24 cellular contexts compared by ENCODE assay signal in genomic region chr16:47664653-47665325, GRCh38.
DNase-seq lines count a peak whose midpoint lies in the region; ATAC-seq and TF ChIP-seq lines count a peak whose summit lies in the region.
"Had no signal": no experiment of that assay in that cellular context is flagged by ENCODE, and none has a peak within 500 bp of the region (broad histone marks: within the 10 kb centered on the region; RNA-seq: fewer than 3 reads in every experiment).

No MANE protein-coding gene starts in this region.

- H3K36me3 Mint-ChIP-seq in nephron (ENCODE audit: low read depth), result peaks cover 15% of the 10 kb centered on the region
- H3K36me3 Mint-ChIP-seq in activated naive CD4-positive, alpha-beta T cell treated with anti-CD3 and anti-CD28 coated beads, Interleukin-2, amount 10 ng/mL, durations not matched to agents 7 days and 5 days, result peaks cover 25% of the 10 kb centered on the region

- ATAC-seq in HG03108 (IDR thresholded peaks at IDR 0.05; ENCODE audit: unreplicated experiment), result no peak
- ATAC-seq: activated CD8-positive, alpha-beta T cell treated with anti-CD3 and anti-CD28 coated beads, Interleukin-2, amount 10 ng/mL, durations not matched to agents 7 days and 5 days had no signal

- H3K4me1 Mint-ChIP-seq in nephron, result peaks cover 25% of the 10 kb centered on the region
- no peaks in the 10 kb centered on the region for H3K4me1 Mint-ChIP-seq in activated naive CD4-positive, alpha-beta T cell treated with anti-CD3 and anti-CD28 coated beads, Interleukin-2, amount 10 ng/mL, durations not matched to agents 7 days and 5 days

- peak overlapping the region; percentile 68 to 86 (median 86) for H3K27ac Mint-ChIP-seq in nephron
- H3K27ac Mint-ChIP-seq in activated naive CD4-positive, alpha-beta T cell treated with anti-CD3 and anti-CD28 coated beads, Interleukin-2, amount 10 ng/mL, durations not matched to agents 7 days and 5 days, result no peak overlapping the region
- H3K27ac Mint-ChIP-seq: activated CD8-positive, alpha-beta T cell treated with anti-CD3 and anti-CD28 coated beads, Interleukin-2, amount 10 ng/mL, durations not matched to agents 7 days and 5 days had no signal

- peak; percentile 2 for DNase-seq in BJ (ENCODE audit: low read depth)
- DNase-seq in SW480 (ENCODE audit: low spot score), result peak; percentile 39
- peak; percentile 28 for DNase-seq in fibroblast of villous mesenchyme (ENCODE audit: low read depth)
- no peak for DNase-seq in ecto neural progenitor cell (ENCODE audit: low spot score)
- DNase-seq in activated naive CD4-positive, alpha-beta T cell treated with anti-CD3 and anti-CD28 coated beads, Interleukin-2, amount 10 ng/mL, durations not matched to agents 7 days and 5 days, result no peak
- no peak for DNase-seq in H7
- DNase-seq: activated CD8-positive, alpha-beta T cell treated with anti-CD3 and anti-CD28 coated beads, Interleukin-2, amount 10 ng/mL, durations not matched to agents 7 days and 5 days; activated naive CD4-positive, alpha-beta T cell; activated T-cell treated with anti-CD3 and anti-CD28 coated beads, Interleukin-2, amount 50 U/mL, for 1 hour; amygdala; C1 segment of cervical spinal cord; dermis blood vessel endothelial cell; KG1; mammary epithelial cell; NCI-H2171; NCI-H524 treated with DMSO at 0.1 percent for 48 hours; occipital lobe; T1000; upper lobe of left lung had no signal

- CTCF ChIA-PET in BJ (lab: Yijun Ruan, JAX), result no interaction called here
- CTCF ChIA-PET in activated naive CD4-positive, alpha-beta T cell treated with anti-CD3 and anti-CD28 coated beads, Interleukin-2, amount 10 ng/mL, durations not matched to agents 7 days and 5 days (lab: Charles Lee), result no interaction called here

- TF ChIP-seq CTCF in BJ (IDR thresholded peaks at IDR 0.05; ENCODE audit: insufficient read depth, low read depth, low read length) (no peak), fibroblast of villous mesenchyme (IDR thresholded peaks at IDR 0.05; ENCODE audit: insufficient read depth, low read depth, low read length) (no peak), nephron (IDR thresholded peaks at IDR 0.05; ENCODE audit: unreplicated experiment in 3 of 3) (no peak)

- H3K4me3 ChIP-seq in BJ (ENCODE audit: low read depth, low read length) (no peak overlapping the region), fibroblast of villous mesenchyme (ENCODE audit: low read depth, low read length) (no peak overlapping the region), H7 (ENCODE audit: insufficient read depth, low read depth, low read length) (no peak overlapping the region)
- H3K4me3 ChIP-seq: cardiac muscle cell, HAP-1, right atrium auricular region, upper lobe of left lung had no signal

- H3K27me3 ChIP-seq in BJ (ENCODE audit: control insufficient read depth, insufficient read depth, low read length) (no peaks in the 10 kb centered on the region), H7 (ENCODE audit: control insufficient read depth, insufficient read depth, low read length) (no peaks in the 10 kb centered on the region)
- H3K27me3 ChIP-seq: cardiac muscle cell, right atrium auricular region, upper lobe of left lung had no signal

- H3K9me3 Mint-ChIP-seq in nephron, result no peaks in the 10 kb centered on the region
- H3K9me3 Mint-ChIP-seq in activated naive CD4-positive, alpha-beta T cell treated with anti-CD3 and anti-CD28 coated beads, Interleukin-2, amount 10 ng/mL, durations not matched to agents 7 days and 5 days, result no peaks in the 10 kb centered on the region

- peak overlapping the region in 2 of 3 experiments; percentile 3 to 10 for H3K4me3 Mint-ChIP-seq in nephron
- H3K4me3 Mint-ChIP-seq in activated naive CD4-positive, alpha-beta T cell treated with anti-CD3 and anti-CD28 coated beads, Interleukin-2, amount 10 ng/mL, durations not matched to agents 7 days and 5 days, result no peak overlapping the region
- H3K4me3 Mint-ChIP-seq: activated CD8-positive, alpha-beta T cell treated with anti-CD3 and anti-CD28 coated beads, Interleukin-2, amount 10 ng/mL, durations not matched to agents 7 days and 5 days had no signal

- H3K27me3 Mint-ChIP-seq in nephron (ENCODE audit: low read depth), result no peaks in the 10 kb centered on the region
- no peaks in the 10 kb centered on the region for H3K27me3 Mint-ChIP-seq in activated naive CD4-positive, alpha-beta T cell treated with anti-CD3 and anti-CD28 coated beads, Interleukin-2, amount 10 ng/mL, durations not matched to agents 7 days and 5 days

- POLR2A ChIA-PET in BJ (lab: Charles Lee), result no interaction called here

- H3K36me3 ChIP-seq in BJ (ENCODE audit: control insufficient read depth, insufficient read depth, low read length) (peaks cover 3% of the 10 kb centered on the region), H7 (replicated peaks; ENCODE audit: control insufficient read depth, insufficient read depth, low read length) (no peaks in the 10 kb centered on the region)

Comparison
In these comparisons a context has a peak if more than half of its experiments do, and no peak if none do; other contexts are left out.
1. DNase-seq: peak in BJ (single experiment), SW480 (single experiment) and fibroblast of villous mesenchyme (single experiment); none in ecto neural progenitor cell (single experiment), activated naive CD4-positive, alpha-beta T cell treated with anti-CD3 and anti-CD28 coated beads, Interleukin-2, amount 10 ng/mL, durations not matched to agents 7 days and 5 days (single experiment) and H7 (single experiment).